ENCODE assay signal across 8 cellular contexts in genomic region chr1:223811634-223812101, GRCh38. TPM values are rescaled to one million over a fixed set of nuclear protein-coding genes. Genes with fewer than 3 reads are reported as not detected.
DNase-seq lines count a peak whose midpoint lies in the region; ATAC-seq, FAIRE-seq and TF ChIP-seq lines count a peak whose summit lies in the region.

No MANE protein-coding gene starts in this region.

- peak; percentile 18 for FAIRE-seq in HepG2 (lab: Jason Lieb, UNC)

- TF ChIP-seq RAD21 in HepG2 (CRISPR knock-in tag; IDR thresholded peaks at IDR 0.05), result peak; percentile 45; the same call in 1 of the 2 replicates

- peaks cover 10% of the 10 kb centered on the region; the same call in 1 of the 2 replicates for H3K4me1 ChIP-seq in HepG2 (ENCODE audit: insufficient read depth, low read length)

- peak; percentile 44 for DNase-seq in NOMO-1 treated with DMSO at 0.1 percent for 48 hours (lab: John Stamatoyannopoulos, UW; ENCODE audit: unreplicated experiment)
- DNase-seq in NOMO-1 treated with dmso at 0.1 percent for 144 hours (lab: John Stamatoyannopoulos, UW; ENCODE audit: unreplicated experiment), result no peak
- peak; percentile 49 for DNase-seq in NCI-H1694 (lab: John Stamatoyannopoulos, UW)
- peak; percentile 20 for DNase-seq in brain microvascular endothelial cell
- peak; percentile 16 for DNase-seq in HepG2 (ENCODE audit: low spot score)

- H3K27me3 ChIP-seq in brain microvascular endothelial cell (replicated peaks) (no peaks in the 10 kb centered on the region), HepG2 (ENCODE audit: control insufficient read depth in 1 of 2, insufficient read depth in 2 of 2, low read length in 2 of 2) (no peaks in the 10 kb centered on the region)

- TF ChIP-seq EP300 in HepG2 (IDR thresholded peaks at IDR 0.05; ENCODE audit: low read depth in 2 of 2, low read length in 2 of 2), result no peak
- TF ChIP-seq EP300 in HepG2 (CRISPR knock-in tag; IDR thresholded peaks at IDR 0.05; ENCODE audit: borderline replicate concordance), result no peak

- no peak overlapping the region for H3K4me3 ChIP-seq in brain microvascular endothelial cell (ENCODE audit: low read depth, low read length)
- H3K4me3 ChIP-seq in HepG2 (replicated peaks in 1 of 3; ENCODE audit: insufficient read depth in 1 of 3, low read depth in 2 of 3, low read length in 3 of 3), result no peak overlapping the region

- no peaks in the 10 kb centered on the region for H4K20me1 ChIP-seq in HepG2 (ENCODE audit: insufficient read depth, low read length)

- no peak for TF ChIP-seq POLR2A in HepG2 (IDR thresholded peaks at IDR 0.05; ENCODE audit: insufficient read depth in 1 of 2, low read depth in 2 of 2, low read length in 2 of 2)

- peaks cover 2% of the 10 kb centered on the region for H3K79me2 ChIP-seq in HepG2 (ENCODE audit: insufficient read depth, low read length)

- H3K9me3 ChIP-seq in HepG2 (ENCODE audit: low read length), result peaks cover 5% of the 10 kb centered on the region

- in situ Hi-C loops in brain microvascular endothelial cell (cut with HindIII; ENCODE audit: low pct_ligation_motif_present, low sequenced_read_pairs), result no loop called here
- in situ Hi-C loops in HepG2 (cut with HindIII; ENCODE audit: extremely low pct_ligation_motif_present, low pct_unique_long_range_greater_than_20kb), result no loop called here

- H3K9ac ChIP-seq in HepG2 (ENCODE audit: insufficient read depth, low read depth, low read length), result no peak overlapping the region

- no peak overlapping the region for H3K27ac ChIP-seq in brain microvascular endothelial cell
- no peak overlapping the region for H3K27ac ChIP-seq in HepG2 (ENCODE audit: extremely low read length, insufficient read depth, low read length)

- peak; percentile 46 for TF ChIP-seq CTCF in brain microvascular endothelial cell (IDR thresholded peaks at IDR 0.05; ENCODE audit: low read depth, low read length, missing control alignments)
- TF ChIP-seq CTCF in HepG2 (CRISPR knock-in tag; IDR thresholded peaks at IDR 0.05), result peak; percentile 51

- ATAC-seq in HepG2, result no peak
- no peak for ATAC-seq in GM21619 (IDR thresholded peaks at IDR 0.05; ENCODE audit: unreplicated experiment)
- no peak for ATAC-seq in HG03135 (IDR thresholded peaks at IDR 0.05; ENCODE audit: unreplicated experiment)
- ATAC-seq in GM18867 (IDR thresholded peaks at IDR 0.05; ENCODE audit: unreplicated experiment), result no peak

- WGBS in HepG2 (ENCODE audit: low lambda C conversion rate), result 73% methylated on average over 3 of the region's 3 CpGs

- intact Hi-C loops in HepG2 (cut with micrococcal nuclease; ENCODE audit: unreplicated experiment), result loop anchor here (1.0 to 2.0 kb wide), 2 partner anchors 35 to 193 kb away; no protein-coding TSS in a partner anchor

- CTCF ChIA-PET in HepG2 (lab: Yijun Ruan, JAX; ENCODE audit: low intra/inter-chr PET ratio, low total read pairs), result interaction anchor here (0.9 kb wide), 1 partner anchor 239 kb away, joined by 4 read pairs; no protein-coding TSS in a partner anchor

- no TSS peak for BruUV-seq in HepG2 (replicated peaks; lab: Mats Ljungman, UMichigan)

- POLR2A ChIA-PET in HepG2 (lab: Yijun Ruan, JAX), result no interaction called here

- H3K4me2 ChIP-seq in HepG2 (ENCODE audit: low read depth, low read length), result no peak overlapping the region

- H2AFZ ChIP-seq in HepG2 (ENCODE audit: low read length), result no peak overlapping the region

- peaks cover 15% of the 10 kb centered on the region for H3K36me3 ChIP-seq in brain microvascular endothelial cell (replicated peaks)
- peaks cover 3 to 31% of the 10 kb centered on the region in 2 experiments; a peak in 4 of 5 replicates for H3K36me3 ChIP-seq in HepG2 (replicated peaks in 1 of 2; ENCODE audit: control insufficient read depth in 1 of 2, insufficient read depth in 2 of 2, low read length in 2 of 2)

TF ChIP-seq in HepG2, 621 proteins besides CTCF, POLR2A, EP300 and RAD21:
- TF ChIP-seq KDM6A (CRISPR knock-in tag; IDR thresholded peaks at IDR 0.05; ENCODE audit: low read depth) (no peak), SMC3 (IDR thresholded peaks at IDR 0.05; ENCODE audit: low read length) (peak; percentile 55; the same call in 1 of the 2 replicates), STAG1 (CRISPR knock-in tag; IDR thresholded peaks at IDR 0.05) (peak; percentile 74), RBFOX2 (IDR thresholded peaks at IDR 0.05; ENCODE audit: low read depth, low read length) (no peak), CAMTA2 (CRISPR knock-in tag; IDR thresholded peaks at IDR 0.05; ENCODE audit: borderline replicate concordance) (no peak)

RNA-seq across cellular contexts. Expression of gene TP53BP2, which starts 34.1 kb away (rescaled TPM):
- 14.0 and 15.0 TPM in 2 replicates for total RNA-seq in HepG2 (2016; rRNA removed; fragmentation: Illumina TruSeq; extraction: Trizol)
- total RNA-seq in HepG2 (2016; cell fraction: cytosol; rRNA removed; fragmentation: Illumina TruSeq; extraction: Trizol; ENCODE audit: low read depth), result 6.3 and 7.0 TPM in 2 replicates
- 13.6 and 14.3 TPM in 2 replicates for total RNA-seq in HepG2 (2016; cell fraction: insoluble cytoplasmic fraction; rRNA removed; fragmentation: Illumina TruSeq; extraction: Trizol)
- total RNA-seq in HepG2 (2016; cell fraction: membrane; rRNA removed; fragmentation: Illumina TruSeq; extraction: Trizol), result 6.1 TPM in 2 replicates
- total RNA-seq in HepG2 (2016; cell fraction: nucleus; rRNA removed; fragmentation: Illumina TruSeq; extraction: Trizol), result 20.9 and 22.7 TPM in 2 replicates
- polyA plus RNA-seq in HepG2 (2011; rRNA removed), result 8.3 and 10.0 TPM in 2 replicates
- polyA plus RNA-seq in HepG2 (2011; cell fraction: cytosol; rRNA removed), result 5.0 and 6.9 TPM in 2 replicates
- 8.2 and 8.4 TPM in 2 replicates for polyA plus RNA-seq in HepG2 (2011; cell fraction: nucleus; rRNA removed)
- polyA plus RNA-seq in HepG2 (2012), result 8.0 and 8.5 TPM in 2 replicates
- polyA plus RNA-seq in HepG2 (2016; cell fraction: cytosol; fragmentation: Illumina TruSeq; extraction: Trizol; ENCODE audit: low read depth), result 0.60 and 0.93 TPM in 2 replicates
- polyA plus RNA-seq in HepG2 (2016; cell fraction: insoluble cytoplasmic fraction; fragmentation: Illumina TruSeq; extraction: Trizol; ENCODE audit: low read depth), result 15.4 and 16.4 TPM in 2 replicates
- polyA plus RNA-seq in HepG2 (2016; cell fraction: membrane; fragmentation: Illumina TruSeq; extraction: Trizol; ENCODE audit: low read depth), result 2.4 and 2.5 TPM in 2 replicates
- 17.1 and 18.0 TPM in 2 replicates for polyA plus RNA-seq in HepG2 (2016; cell fraction: nucleus; fragmentation: Illumina TruSeq; extraction: Trizol; ENCODE audit: insufficient read depth, low read depth)
- 27.0 and 42.8 TPM in 2 replicates for polyA minus RNA-seq in HepG2 (2011; rRNA and poly(A)+ RNA removed; ENCODE audit: low replicate concordance)
- polyA minus RNA-seq in HepG2 (2011; cell fraction: cytosol; rRNA and poly(A)+ RNA removed), result 10.3 and 11.3 TPM in 2 replicates
- 55.9 and 63.6 TPM in 2 replicates for polyA minus RNA-seq in HepG2 (2011; cell fraction: nucleus; rRNA and poly(A)+ RNA removed)
